ENCODE assay signal across 22 cellular contexts in the genomic region with DNA sequence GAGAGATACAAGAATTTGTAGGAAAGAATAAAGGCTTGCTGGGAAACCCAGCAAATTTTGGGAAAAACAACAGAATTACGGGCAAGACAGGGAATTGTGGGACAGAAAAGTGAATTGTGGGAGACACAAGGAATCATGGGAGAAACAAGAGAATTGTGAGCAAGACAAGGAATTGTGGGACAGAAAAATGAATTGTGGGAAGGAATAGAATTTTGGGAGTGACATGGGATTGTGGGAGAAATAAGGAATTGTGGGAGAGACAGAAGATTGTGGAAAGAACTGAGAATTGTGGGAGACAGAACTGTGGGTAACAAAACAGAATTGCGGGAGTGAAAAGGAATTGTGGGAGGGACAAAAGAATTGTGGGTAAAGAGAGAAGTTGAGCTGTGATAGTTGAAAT. TPM values are rescaled to one million over a fixed set of nuclear protein-coding genes. Genes with fewer than 3 reads are reported as not detected.
A peak's percentile ranks its signal among the peaks of the same experiment; 100 is the strongest.
DNase-seq lines count a peak whose midpoint lies in the region; ATAC-seq, FAIRE-seq and TF ChIP-seq lines count a peak whose summit lies in the region.
"Had no signal": no experiment of that assay in that cellular context is flagged by ENCODE, and none has a peak within 500 bp of the region (broad histone marks: within the 10 kb centered on the region; RNA-seq: fewer than 3 reads in every experiment).

No MANE protein-coding gene starts in this region.

- intact Hi-C loops in A673 (cut with micrococcal nuclease; ENCODE audit: unreplicated experiment), result loop anchor here (10.0 kb wide), 1 partner anchor 925 kb away; no protein-coding TSS in a partner anchor

- FAIRE-seq in H1 (lab: Jason Lieb, UNC), result no peak

- CTCF ChIA-PET in A673 (lab: Charles Lee), result no interaction called here
- CTCF ChIA-PET in H1 (lab: Charles Lee; ENCODE audit: partially characterized antibody), result no interaction called here

- no peaks in the 10 kb centered on the region for H3F3A ChIP-seq in OCI-LY1 (ENCODE audit: insufficient read depth, low read length)

- H3K23me2 ChIP-seq in H1 (ENCODE audit: low read depth, low read length), result peaks cover 3% of the 10 kb centered on the region; the same call in 1 of the 2 replicates

- no peak overlapping the region for H3K23ac ChIP-seq in H1 (ENCODE audit: insufficient read length)

- no peak overlapping the region for H4K5ac ChIP-seq in H1 (ENCODE audit: insufficient read length, low read depth, low read length)

- in situ Hi-C loops in HAP-1 (cut with MboI; ENCODE audit: low sequenced_read_pairs), result loop anchor here (10.0 kb wide), 1 partner anchor 915 kb away; no protein-coding TSS in a partner anchor

- H2BK12ac ChIP-seq in H1 (ENCODE audit: low read depth, low read length), result no peak overlapping the region

- TF ChIP-seq CTCF in A673 (conservative IDR thresholded peaks at IDR 0.05; ENCODE audit: low read depth, low read length) (no peak), OCI-LY1 (IDR thresholded peaks at IDR 0.05; ENCODE audit: low read length) (no peak), H1 (IDR thresholded peaks at IDR 0.05; ENCODE audit: control extremely low read depth in 1 of 3, insufficient read depth in 1 of 3, low read depth in 1 of 3, low read length in 3 of 3) (no peak)

- H2AFZ ChIP-seq in OCI-LY1 (ENCODE audit: low read length), result no peak overlapping the region
- H2AFZ ChIP-seq in H1 (ENCODE audit: low read length), result no peak overlapping the region

- TF ChIP-seq EP300 in H1 (IDR thresholded peaks at IDR 0.05; ENCODE audit: borderline replicate concordance in 1 of 2, low read depth in 2 of 2, low read length in 2 of 2), result no peak

- no TSS peak for BruUV-seq in A673 (replicated peaks; lab: Mats Ljungman, UMichigan)

- no peak overlapping the region for H3K18ac ChIP-seq in H1 (ENCODE audit: extremely low read depth, low read length)

- H3K4me2 ChIP-seq in OCI-LY1 (ENCODE audit: low read length) (peak overlapping the region; percentile 68), H1 (ENCODE audit: insufficient read depth in 1 of 2, low read depth in 2 of 2, low read length in 2 of 2) (peak overlapping the region; percentile 53 to 71; a peak in 1 of 4 replicates)

- no peak overlapping the region for H3K56ac ChIP-seq in H1 (replicated peaks; ENCODE audit: insufficient read length, low read depth, low read length)

- H3K79me2 ChIP-seq in OCI-LY1 (ENCODE audit: insufficient read depth, low read length), result no peaks in the 10 kb centered on the region
- H3K79me2 ChIP-seq in H1 (ENCODE audit: control insufficient read depth in 1 of 2, insufficient read depth in 2 of 2, low read length in 2 of 2), result peaks cover 0 to 22% of the 10 kb centered on the region in 2 experiments; a peak in 2 of 4 replicates

- no peaks in the 10 kb centered on the region; the same call in 1 of the 2 replicates for H3K79me1 ChIP-seq in H1 (ENCODE audit: low read depth, low read length)

- POLR2A ChIA-PET in A673 (lab: Charles Lee; ENCODE audit: low non-redundant PET) (no interaction called here), H1 (lab: Charles Lee; ENCODE audit: partially characterized antibody) (interaction anchor here (2.5 kb wide), 1 partner anchor 9 kb away, joined by 6 read pairs; no protein-coding TSS in a partner anchor)

- H2BK20ac ChIP-seq in H1 (ENCODE audit: low read length), result no peak overlapping the region

- no peak for ATAC-seq in GM21447 (IDR thresholded peaks at IDR 0.05; ENCODE audit: unreplicated experiment)
- ATAC-seq in HG02759 (IDR thresholded peaks at IDR 0.05; ENCODE audit: unreplicated experiment), result no peak
- ATAC-seq: CD8-positive, alpha-beta T cell; gastrocnemius medialis; GM23338; left colon; natural killer cell treated with Interleukin-12 subunit alpha and Interleukin-12 subunit beta and Interleukin-15 and Interleukin-18, amount 100 ng/mL, for 72 hours had no signal

- no peak for DNase-seq in A673 (ENCODE audit: low spot score)
- no peak for DNase-seq in HAP-1 (ENCODE audit: low spot score in 2 of 2)
- no peak for DNase-seq in H1 (ENCODE audit: low read depth in 1 of 2, low spot score in 2 of 2)
- DNase-seq in effector CD4-positive, alpha-beta T cell, result no peak
- DNase-seq in COLO829 (ENCODE audit: low spot score), result no peak
- DNase-seq: activated CD4-positive, alpha-beta T cell treated with anti-CD3 and anti-CD28 coated beads, Interleukin-2, amount 50 U/mL, for 1 hour; activated CD8-positive, alpha-beta memory T cell treated with anti-CD3 and anti-CD28 coated beads, Interleukin-2, amount 50 U/mL, for 48 hours; activated gamma-delta T cell treated with Interleukin-2 at 50 U/mL for 16 hours; amygdala; CD8-positive, alpha-beta T cell; gastrocnemius medialis; left colon; MV-4-11; NCI-H2029; NCI-H446 had no signal

- H2BK5ac ChIP-seq in H1 (ENCODE audit: low read depth, low read length), result no peak overlapping the region

- H3K14ac ChIP-seq in H1 (ENCODE audit: insufficient read length), result no peak overlapping the region

- H2BK120ac ChIP-seq in H1 (replicated peaks; ENCODE audit: low read depth, low read length), result no peak overlapping the region

- H3K9ac ChIP-seq in OCI-LY1 (ENCODE audit: low read length), result no peak overlapping the region; the same call in 1 of the 2 replicates
- no peak overlapping the region for H3K9ac ChIP-seq in H1 (replicated peaks in 1 of 4; ENCODE audit: extremely low read depth in 1 of 4, low read depth in 3 of 4, low read length in 3 of 4)

- TF ChIP-seq POLR2A in H1 (IDR thresholded peaks at IDR 0.05; ENCODE audit: control extremely low read depth in 1 of 2, low read depth in 2 of 2, low read length in 2 of 2), result no peak

- no peak overlapping the region for H3K4ac ChIP-seq in H1 (replicated peaks; ENCODE audit: insufficient read length, low read depth, low read length)

- H3K36me3 ChIP-seq in A673 (ENCODE audit: insufficient read depth, low read length, poor library complexity, severe bottlenecking) (peaks cover 5% of the 10 kb centered on the region), HAP-1 (replicated peaks) (peaks cover 26% of the 10 kb centered on the region), OCI-LY1 (ENCODE audit: insufficient read depth, low read length) (peaks cover 12% of the 10 kb centered on the region; the same call in 1 of the 2 replicates), H1 (ENCODE audit: control insufficient read depth in 2 of 4, insufficient read depth in 4 of 4, low read length in 3 of 4) (peaks cover 0 to 14% (median 3%) of the 10 kb centered on the region in 4 experiments; a peak in 7 of 8 replicates)
- H3K36me3 ChIP-seq: vagina had no signal

- H2AK5ac ChIP-seq in H1 (ENCODE audit: low read depth, low read length), result no peak overlapping the region

- no peaks in the 10 kb centered on the region for H3K9me2 ChIP-seq in OCI-LY1 (ENCODE audit: low read depth, low read length)

- H3K27me3 ChIP-seq in A673 (replicated peaks; ENCODE audit: insufficient read depth, low read depth, low read length, poor library complexity) (no peaks in the 10 kb centered on the region), HAP-1 (ENCODE audit: low read depth) (no peaks in the 10 kb centered on the region), OCI-LY1 (ENCODE audit: insufficient read depth, low read length) (no peaks in the 10 kb centered on the region), H1 (replicated peaks in 1 of 4; ENCODE audit: control insufficient read depth in 3 of 4, extremely low read depth in 1 of 4, insufficient read depth in 3 of 4, low read length in 3 of 4) (no peaks in the 10 kb centered on the region)
- H3K27me3 ChIP-seq: gastrocnemius medialis, suprapubic skin, vagina had no signal

- no peak for TF ChIP-seq RAD21 in H1 (IDR thresholded peaks at IDR 0.05 in 1 of 2, conservative IDR thresholded peaks at IDR 0.05 in 1 of 2; ENCODE audit: low read depth in 2 of 2, low read length in 2 of 2)

- H3K4me3 ChIP-seq in A673 (ENCODE audit: low read depth, low read length, poor library complexity, severe bottlenecking), result peak overlapping the region; percentile 66
- H3K4me3 ChIP-seq in HAP-1, result peak overlapping the region; percentile 0
- H3K4me3 ChIP-seq in OCI-LY1 (ENCODE audit: low read depth, low read length, poor library complexity, severe bottlenecking), result peak overlapping the region; percentile 72
- H3K4me3 ChIP-seq in H1 (ENCODE audit: extremely low read depth in 1 of 4, insufficient read depth in 2 of 4, low read depth in 3 of 4, low read length in 4 of 4), result no peak overlapping the region

- H3K9me3 ChIP-seq in A673 (ENCODE audit: low read depth, low read length, poor library complexity, severe bottlenecking) (no peaks in the 10 kb centered on the region), HAP-1 (no peaks in the 10 kb centered on the region), OCI-LY1 (ENCODE audit: low read length) (no peaks in the 10 kb centered on the region), H1 (ENCODE audit: insufficient read depth in 2 of 2, low read depth in 1 of 2, low read length in 1 of 2) (no peaks in the 10 kb centered on the region)
- H3K9me3 ChIP-seq: gastrocnemius medialis, suprapubic skin, vagina had no signal

- no peak overlapping the region for H2BK15ac ChIP-seq in H1 (ENCODE audit: low read length)

- no peaks in the 10 kb centered on the region for H4K20me1 ChIP-seq in OCI-LY1 (ENCODE audit: insufficient read depth, low read length)
- peaks cover 0 to 2% of the 10 kb centered on the region in 2 experiments for H4K20me1 ChIP-seq in H1 (replicated peaks in 1 of 2; ENCODE audit: control insufficient read depth in 1 of 2, insufficient read depth in 2 of 2, low read length in 2 of 2)

- no peak overlapping the region for H3K27ac ChIP-seq in A673 (ENCODE audit: low read depth, low read length, poor library complexity, severe bottlenecking)
- H3K27ac ChIP-seq in OCI-LY1 (ENCODE audit: low read depth, low read length, poor library complexity, severe bottlenecking), result no peak overlapping the region
- no peak overlapping the region for H3K27ac ChIP-seq in H1 (ENCODE audit: low read depth, low read length)

- H4K8ac ChIP-seq in H1 (ENCODE audit: extremely low read depth, insufficient read depth, low read length), result no peak overlapping the region

- H4K91ac ChIP-seq in H1 (replicated peaks; ENCODE audit: insufficient read length, low read length), result no peak overlapping the region

- 90 to 100% methylated on average over 1 to 2 of the region's 2 CpGs for WGBS in H1 (ENCODE audit: extremely low coverage in 1 of 2, insufficient coverage in 1 of 2, insufficient read length in 1 of 2, insufficient replicate concordance in 2 of 2, low coverage in 1 of 2, low lambda C conversion rate in 2 of 2, missing lambda C conversion rate in 1 of 2), 2 experiments

- no peaks in the 10 kb centered on the region for H3K4me1 ChIP-seq in A673 (ENCODE audit: insufficient read depth, low read length, poor library complexity, severe bottlenecking)
- H3K4me1 ChIP-seq in HAP-1, result peaks cover 7% of the 10 kb centered on the region
- peaks cover 27% of the 10 kb centered on the region for H3K4me1 ChIP-seq in OCI-LY1 (ENCODE audit: insufficient read depth, low read length, severe bottlenecking)
- no peaks in the 10 kb centered on the region; a peak in 1 of 7 replicates for H3K4me1 ChIP-seq in H1 (replicated peaks in 1 of 4; ENCODE audit: control insufficient read depth in 3 of 4, insufficient read depth in 4 of 4, low read length in 3 of 4)

RNA-seq across cellular contexts. Expression of a gene that starts 1.2 kb away (rescaled TPM):
- total RNA-seq in A673 (2021), result 40.2 and 51.2 TPM in 2 replicates
- 29.7 and 29.9 TPM in 2 replicates for total RNA-seq in H1 (2021; fragmentation: NEBNext Ultra II Directional; extraction: Animal tissue kit (Norgen Biotek cat#: 25700))
- polyA plus RNA-seq in H1 (2011; rRNA removed), result 9.8 and 11.9 TPM in 2 replicates
- 16.9 TPM for polyA plus RNA-seq in H1 (2011; cell fraction: cytosol; rRNA removed)
- 7.8 TPM for polyA plus RNA-seq in H1 (2011; cell fraction: nucleus; rRNA removed)
- polyA plus RNA-seq in H1 (2012, experiment 1 of 2), result 26.0 to 38.0 TPM (median 30.9 TPM) in 4 replicates
- polyA plus RNA-seq in H1 (2012, experiment 2 of 2), result 21.2 TPM
- polyA plus RNA-seq in H1 (2013, experiment 1 of 2), result 28.8 TPM
- 33.1 TPM for polyA plus RNA-seq in H1 (2013, experiment 2 of 2)
- 11.2 and 18.0 TPM in 2 replicates for polyA minus RNA-seq in H1 (2011; rRNA and poly(A)+ RNA removed)
- 10.1 TPM for polyA minus RNA-seq in H1 (2011; cell fraction: cytosol; rRNA and poly(A)+ RNA removed)
- 5.7 TPM for polyA minus RNA-seq in H1 (2011; cell fraction: nucleus; rRNA and poly(A)+ RNA removed)

Comparison
In these comparisons a context has a peak if more than half of its experiments do, and no peak if none do; other contexts are left out.
1. H3K4me3 ChIP-seq: peak in A673 (single experiment), HAP-1 (single experiment) and OCI-LY1 (single experiment); none in H1 (0 of 4).